ENCODE assay signal across 8 cellular contexts in genomic region chr18:76450452-76450851, GRCh38. TPM values are rescaled to one million over a fixed set of nuclear protein-coding genes. Genes with fewer than 3 reads are reported as not detected.
DNase-seq lines count a peak whose midpoint lies in the region; ATAC-seq and TF ChIP-seq lines count a peak whose summit lies in the region.

No MANE protein-coding gene starts in this region.

- H3K4me1 ChIP-seq in BLaER1 (peaks cover 89% of the 10 kb centered on the region), Peyer's patch (peaks cover 0 to 58% (median 0%) of the 10 kb centered on the region in 4 donors)

- TF ChIP-seq EP300 in neural cell (conservative IDR thresholded peaks at IDR 0.05; ENCODE audit: poor library complexity, severe bottlenecking) = no peak

- ATAC-seq in HG03571 (IDR thresholded peaks at IDR 0.05; ENCODE audit: unreplicated experiment) = no peak
- ATAC-seq in GM21717 (IDR thresholded peaks at IDR 0.05; ENCODE audit: unreplicated experiment) = no peak

- peaks cover 88% of the 10 kb centered on the region for H3K79me2 ChIP-seq in neural cell (replicated peaks; ENCODE audit: insufficient read depth, low read length)

- H3K4me2 ChIP-seq in BLaER1 = peak overlapping the region; percentile 90
- H3K4me2 ChIP-seq in neural cell (ENCODE audit: low read length) = peak overlapping the region; percentile 69

- H3K36me3 ChIP-seq in BLaER1 (peaks cover 18% of the 10 kb centered on the region; the same call in 1 of the 2 replicates), Peyer's patch (no peaks in the 10 kb centered on the region), neural cell (ENCODE audit: insufficient read depth, low read length) (no peaks in the 10 kb centered on the region)

- DNase-seq in Peyer's patch = peak in 1 of 3 donors; percentile 29
- no peak for DNase-seq in epithelial cell of prostate (ENCODE audit: low read depth, low spot score)
- no peak for DNase-seq in HCEC 1CT
- DNase-seq in GOT3 (lab: John Stamatoyannopoulos, UW) = no peak

- no peak for TF ChIP-seq POLR2A in Peyer's patch (IDR thresholded peaks at IDR 0.05)

- H3K9ac ChIP-seq in BLaER1 = peak overlapping the region; percentile 82
- peak overlapping the region; percentile 70 for H3K9ac ChIP-seq in neural cell (ENCODE audit: low read length)

- H3K9me2 ChIP-seq in neural cell (ENCODE audit: insufficient read depth, low read length) = no peaks in the 10 kb centered on the region

- no peak for TF ChIP-seq CTCF in Peyer's patch (IDR thresholded peaks at IDR 0.05)
- TF ChIP-seq CTCF in neural cell (IDR thresholded peaks at IDR 0.05; ENCODE audit: poor library complexity, severe bottlenecking) = no peak

- no peak for TF ChIP-seq RAD21 in neural cell (conservative IDR thresholded peaks at IDR 0.05)

- H3K27me3 ChIP-seq in BLaER1 (no peaks in the 10 kb centered on the region), Peyer's patch (no peaks in the 10 kb centered on the region), neural cell (ENCODE audit: insufficient read depth, low read depth, low read length) (no peaks in the 10 kb centered on the region)

- no peak overlapping the region for H2AFZ ChIP-seq in neural cell (ENCODE audit: low read depth, low read length)

- H4K20me1 ChIP-seq in BLaER1 (peaks cover 93% of the 10 kb centered on the region), neural cell (ENCODE audit: insufficient read depth) (no peaks in the 10 kb centered on the region)

- H3K27ac ChIP-seq in BLaER1 (peak overlapping the region; percentile 82), Peyer's patch (peak overlapping the region; percentile 61 to 88 (median 72)), epithelial cell of prostate (peak overlapping the region; percentile 29), neural cell (ENCODE audit: low read length) (no peak overlapping the region)

- peaks cover 5% of the 10 kb centered on the region for H3F3A ChIP-seq in neural cell (ENCODE audit: insufficient read depth, low read length, poor library complexity, severe bottlenecking)

- H3K4me3 ChIP-seq in BLaER1 (peak overlapping the region; percentile 68), Peyer's patch (peak overlapping the region in 3 of 4 donors; percentile 44 to 63 (median 56)), neural cell (ENCODE audit: low read length) (peak overlapping the region; percentile 61)

- H3K9me3 ChIP-seq in BLaER1 (no peaks in the 10 kb centered on the region), Peyer's patch (no peaks in the 10 kb centered on the region), neural cell (ENCODE audit: low read length) (no peaks in the 10 kb centered on the region)

TF ChIP-seq in neural cell, 6 proteins besides CTCF, POLR2A, EP300 and RAD21:
- TF ChIP-seq REST (IDR thresholded peaks at IDR 0.05; ENCODE audit: borderline replicate concordance) = no peak
- no peak for TF ChIP-seq TAF1 (IDR thresholded peaks at IDR 0.05; ENCODE audit: low read depth)
- TF ChIP-seq EZH2 (IDR thresholded peaks at IDR 0.05; ENCODE audit: borderline replicate concordance, insufficient read depth, low read length, poor library complexity, severe bottlenecking) = no peak
- no peak for TF ChIP-seq SMC3 (conservative IDR thresholded peaks at IDR 0.05; ENCODE audit: poor library complexity)
- TF ChIP-seq MXI1 (conservative IDR thresholded peaks at IDR 0.05; ENCODE audit: poor library complexity, severe bottlenecking) = no peak
- no peak for TF ChIP-seq POLR2AphosphoS5 (IDR thresholded peaks at IDR 0.05)

RNA-seq across cellular contexts. Expression of gene ZNF516, which starts 44.6 kb away (rescaled TPM):
- total RNA-seq in Peyer's patch = 10 to 100 TPM; 19.8 to 39.6 (median 25.7) TPM
- polyA plus RNA-seq in neural cell = 8.3 and 11.5 TPM in 2 replicates
- polyA minus RNA-seq in neural cell = 33.2 and 39.4 TPM in 2 replicates
